Comparison of ENCODE assay signal across 8 cellular contexts in the genomic region with DNA sequence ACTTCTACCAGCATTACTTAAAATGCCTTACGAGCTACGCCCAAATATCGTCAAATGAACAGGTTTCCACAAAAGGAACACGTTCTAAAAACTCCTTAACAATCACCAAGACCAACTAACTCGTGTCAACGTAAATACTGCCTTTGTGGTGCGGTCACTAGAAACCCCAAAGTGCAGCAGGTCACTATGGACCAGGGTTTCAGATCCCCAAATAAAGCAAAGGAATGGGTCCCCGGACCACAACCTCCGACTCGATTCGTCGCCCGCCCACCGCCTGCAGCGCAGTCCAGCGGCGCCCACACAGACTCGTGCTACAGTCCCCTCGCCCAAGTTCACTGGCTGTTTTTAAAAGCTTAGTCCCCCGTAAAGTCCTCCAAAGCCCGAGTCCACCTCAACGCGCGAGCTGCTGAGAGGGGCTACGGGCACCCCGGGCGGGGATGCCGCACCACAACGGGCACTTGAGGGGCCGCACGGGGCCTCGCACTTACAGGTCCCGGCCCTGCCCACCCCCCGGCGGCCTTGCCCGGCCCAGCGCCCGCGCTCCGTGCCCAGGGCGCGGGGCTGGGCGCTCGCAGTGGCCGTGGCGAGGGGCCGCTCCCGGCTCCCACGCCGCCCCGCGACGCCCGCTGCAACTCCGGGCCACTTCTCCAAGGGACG. TPM values are rescaled to one million over a fixed set of nuclear protein-coding genes. Genes with fewer than 3 reads are reported as not detected.
DNase-seq lines count a peak whose midpoint lies in the region; ATAC-seq, FAIRE-seq and TF ChIP-seq lines count a peak whose summit lies in the region.

No MANE protein-coding gene starts in this region.

- H3K4me2 ChIP-seq in PC-9 (peak overlapping the region; percentile 95), Karpas-422 (ENCODE audit: low read depth, low read length, poor library complexity, severe bottlenecking) (no peak overlapping the region)

- ATAC-seq in natural killer cell, result no peak

- H3K9me2 ChIP-seq in PC-9 (ENCODE audit: insufficient read depth), result no peaks in the 10 kb centered on the region
- H3K9me2 ChIP-seq in Karpas-422 (replicated peaks; ENCODE audit: insufficient read depth, low read length), result no peaks in the 10 kb centered on the region

- TF ChIP-seq EP300 in esophagus muscularis mucosa (IDR thresholded peaks at IDR 0.05), result no peak

- H3K4me1 ChIP-seq in PC-9 (replicated peaks; ENCODE audit: insufficient read depth), result peaks cover 28% of the 10 kb centered on the region
- peaks cover 19 to 62% (median 48%) of the 10 kb centered on the region in 4 donors for H3K4me1 ChIP-seq in esophagus muscularis mucosa
- H3K4me1 ChIP-seq in Karpas-422 (ENCODE audit: low read length), result peaks cover 35% of the 10 kb centered on the region

- no TSS peak for BruUV-seq in PC-9 (replicated peaks; lab: Mats Ljungman, UMichigan)

- H3K36me3 ChIP-seq in PC-9 (ENCODE audit: low read depth), result no peaks in the 10 kb centered on the region
- no peaks in the 10 kb centered on the region for H3K36me3 ChIP-seq in esophagus muscularis mucosa
- H3K36me3 ChIP-seq in Karpas-422 (ENCODE audit: insufficient read depth, low read length), result no peaks in the 10 kb centered on the region

- H3K4me3 ChIP-seq in PC-9, result peak overlapping the region; percentile 98
- H3K4me3 ChIP-seq in esophagus muscularis mucosa, result peak overlapping the region; percentile 74 to 88 (median 86)
- no peak overlapping the region for H3K4me3 ChIP-seq in Karpas-422 (ENCODE audit: low read length)

- intact Hi-C loops in PC-9 (cut with micrococcal nuclease; ENCODE audit: unreplicated experiment), result loop anchor here (5.0 kb wide), 3 partner anchors 76 to 281 kb away; no protein-coding TSS in a partner anchor
- intact Hi-C loops in esophagus muscularis mucosa (cut with DNase I), result loop anchor here (5.0 kb wide), 1 partner anchor 106 kb away; no protein-coding TSS in a partner anchor
- intact Hi-C loops in natural killer cell (cut with micrococcal nuclease), result no loop called here

- no peak for DNase-seq in GM18507 (ENCODE audit: extremely low spot score, insufficient read length, low read depth)
- no peak for DNase-seq in PC-9
- DNase-seq in esophagus muscularis mucosa (ENCODE audit: extremely low spot score), result no peak
- no peak for DNase-seq in natural killer cell
- DNase-seq in GM19238 (ENCODE audit: insufficient read length, low spot score), result no peak
- DNase-seq in NCI-H526 treated with DMSO at 0.1 percent for 48 hours (lab: John Stamatoyannopoulos, UW), result no peak
- no peak for DNase-seq in NK-92 treated with Interleukin-12 subunit alpha and Interleukin-12 subunit beta, amount 100 ng/mL, for 24 hours (lab: John Stamatoyannopoulos, UW)
- no peak for DNase-seq in Karpas-422

- H3K9me3 Mint-ChIP-seq in natural killer cell, result no peaks in the 10 kb centered on the region

- H3K9me3 ChIP-seq in PC-9 (ENCODE audit: insufficient read depth, low read depth) (no peaks in the 10 kb centered on the region), esophagus muscularis mucosa (no peaks in the 10 kb centered on the region), Karpas-422 (ENCODE audit: low read length) (no peaks in the 10 kb centered on the region)

- no peak for TF ChIP-seq POLR2A in esophagus muscularis mucosa (IDR thresholded peaks at IDR 0.05; ENCODE audit: low read depth)

- H2AFZ ChIP-seq in PC-9, result peak overlapping the region; percentile 71; the same call in 1 of the 2 replicates
- no peak overlapping the region for H2AFZ ChIP-seq in Karpas-422 (ENCODE audit: low read length)

- CTCF ChIA-PET in PC-9 (lab: Charles Lee), result no interaction called here

- TF ChIP-seq CTCF in PC-9 (conservative IDR thresholded peaks at IDR 0.05) (no peak), esophagus muscularis mucosa (IDR thresholded peaks at IDR 0.05) (no peak), natural killer cell (IDR thresholded peaks at IDR 0.05) (no peak)

- H3K4me3 Mint-ChIP-seq in natural killer cell, result peak overlapping the region; percentile 86

- H3K36me3 Mint-ChIP-seq in natural killer cell, result no peaks in the 10 kb centered on the region

- H4K20me1 ChIP-seq in PC-9 (ENCODE audit: insufficient read depth) (peaks cover 6% of the 10 kb centered on the region; the same call in 1 of the 2 replicates), Karpas-422 (ENCODE audit: insufficient read depth, low read depth, low read length) (no peaks in the 10 kb centered on the region)

- H3F3A ChIP-seq in PC-9 (ENCODE audit: insufficient read depth, low read depth), result no peaks in the 10 kb centered on the region; the same call in 1 of the 2 replicates

- peak; percentile 64 for FAIRE-seq in GM18507 (lab: Jason Lieb, UNC)

- H3K27ac Mint-ChIP-seq in natural killer cell, result no peak overlapping the region

- H3K27me3 ChIP-seq in PC-9 (ENCODE audit: insufficient read depth, low read depth) (no peaks in the 10 kb centered on the region), esophagus muscularis mucosa (no peaks in the 10 kb centered on the region), Karpas-422 (ENCODE audit: low read length) (no peaks in the 10 kb centered on the region)

- peaks cover 16 to 20% of the 10 kb centered on the region in 2 donors for H3K4me1 Mint-ChIP-seq in natural killer cell

- H3K27ac ChIP-seq in PC-9 (peak overlapping the region; percentile 96), esophagus muscularis mucosa (replicated peaks in 1 of 4) (peak overlapping the region; percentile 93 to 99 (median 98)), Karpas-422 (ENCODE audit: low read length) (no peak overlapping the region)

- 6% methylated on average over 9 of the region's 56 CpGs for WGBS in esophagus muscularis mucosa

- no peak overlapping the region for H3K9ac ChIP-seq in Karpas-422 (ENCODE audit: low read length)

- H3K27me3 Mint-ChIP-seq in natural killer cell (ENCODE audit: low read depth in 2 of 2), result peaks cover 45 to 60% of the 10 kb centered on the region in 2 donors

- H3K79me2 ChIP-seq in PC-9 (ENCODE audit: low read depth) (peaks cover 58% of the 10 kb centered on the region), Karpas-422 (ENCODE audit: low read length) (no peaks in the 10 kb centered on the region)

- POLR2A ChIA-PET in PC-9 (lab: Charles Lee; ENCODE audit: unreplicated experiment), result interaction anchor here (0.7 kb wide), 1 partner anchor 69 kb away, joined by 4 read pairs; no protein-coding TSS in a partner anchor

RNA-seq across cellular contexts. Expression of gene NFIB, which starts 1.1 kb away (rescaled TPM):
- total RNA-seq in PC-9 (2021) (29.0 and 35.1 TPM in 2 replicates), esophagus muscularis mucosa (10 to 100 TPM; 38.1 to 64.4 (median 55.8) TPM), natural killer cell (under 1 TPM in 2 of 3 donors, not detected in 1; 0.20 to 0.21 TPM)
- 1.0 and 3.6 TPM in 2 replicates for total RNA-seq in Karpas-422 (2014; rRNA removed; shearing (Covaris generic); ENCODE audit: low replicate concordance)
